In the genomic region with DNA sequence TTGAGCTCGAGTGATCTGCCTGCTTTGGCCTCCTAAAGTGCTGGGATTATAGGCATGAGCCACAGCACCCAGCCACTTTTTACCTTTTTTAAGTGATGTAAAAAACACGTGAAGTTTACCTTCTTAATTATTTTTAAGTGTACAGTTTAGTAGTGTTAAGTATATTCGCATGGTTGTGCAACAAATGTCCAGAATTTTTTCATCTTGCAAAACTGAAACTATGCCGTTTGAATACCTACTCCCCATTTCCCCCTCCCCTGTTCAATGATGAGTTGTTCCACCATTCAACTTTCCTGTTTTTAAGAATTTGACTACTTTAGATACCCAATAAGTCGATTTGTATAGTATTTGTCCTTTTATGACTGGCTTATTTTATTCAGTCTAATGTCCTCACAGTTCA, we compare ENCODE assay signal across 28 cellular contexts. TPM values are rescaled to one million over a fixed set of nuclear protein-coding genes. Genes with fewer than 3 reads are reported as not detected.
DNase-seq lines count a peak whose midpoint lies in the region; ATAC-seq and TF ChIP-seq lines count a peak whose summit lies in the region.
"Had no signal": no experiment of that assay in that cellular context is flagged by ENCODE, and none has a peak within 500 bp of the region (broad histone marks: within the 10 kb centered on the region; RNA-seq: fewer than 3 reads in every experiment).

No MANE protein-coding gene starts in this region.

- H4K20me1 ChIP-seq in BLaER1 treated with 17β-estradiol and CSF1 and Interleukin-3, amounts not matched to agents 10 nM and 100 nM = peaks cover 43 to 99% (median 82%) of the 10 kb centered on the region in 11 experiments

- H3K27me3 ChIP-seq in BLaER1 treated with 17β-estradiol and CSF1 and Interleukin-3, amounts not matched to agents 10 nM and 100 nM = no peaks in the 10 kb centered on the region
- no peaks in the 10 kb centered on the region for H3K27me3 ChIP-seq in ascending aorta
- H3K27me3 ChIP-seq in A673 (replicated peaks; ENCODE audit: insufficient read depth, low read depth, low read length, poor library complexity) = no peaks in the 10 kb centered on the region
- H3K27me3 ChIP-seq: heart right ventricle, ovary, tibial artery had no signal

- H3K4me2 ChIP-seq in BLaER1 treated with 17β-estradiol and CSF1 and Interleukin-3, amounts not matched to agents 10 nM and 100 nM = peak overlapping the region in 7 of 11 experiments; percentile 2 to 36 (median 16); a peak in 4 of 22 replicates

- H3K36me3 ChIP-seq in BLaER1 treated with 17β-estradiol and CSF1 and Interleukin-3, amounts not matched to agents 10 nM and 100 nM = peaks cover 33 to 78% (median 65%) of the 10 kb centered on the region in 11 experiments
- H3K36me3 ChIP-seq in ascending aorta (no peaks in the 10 kb centered on the region), A673 (ENCODE audit: insufficient read depth, low read length, poor library complexity, severe bottlenecking) (no peaks in the 10 kb centered on the region)
- H3K36me3 ChIP-seq: ovary had no signal

- no peak for TF ChIP-seq CTCF in AG10803 (conservative IDR thresholded peaks at IDR 0.05; ENCODE audit: low read length)
- no peak for TF ChIP-seq CTCF in ascending aorta (IDR thresholded peaks at IDR 0.05)
- no peak for TF ChIP-seq CTCF in A673 (conservative IDR thresholded peaks at IDR 0.05; ENCODE audit: low read depth, low read length)

- CTCF ChIA-PET in A673 (lab: Charles Lee) = no interaction called here

- DNase-seq in AG10803 (ENCODE audit: low read depth) (peak; percentile 25), MV-4-11 (lab: John Stamatoyannopoulos, UW) (peak; percentile 33), memory B cell (ENCODE audit: low spot score in 2 of 2) (no peak), RKO (ENCODE audit: low spot score) (no peak), ascending aorta (ENCODE audit: low spot score in 2 of 2) (no peak), Kasumi-1 (lab: John Stamatoyannopoulos, UW) (no peak), A673 (ENCODE audit: low spot score) (no peak)
- DNase-seq: activated B cell treated with CpG ODN at 0.5 μM for 24 hours; activated CD4-positive, alpha-beta T cell treated with anti-CD3 and anti-CD28 coated beads, Interleukin-2, amount 50 U/mL, for 48 hours; activated CD8-positive, alpha-beta memory T cell treated with anti-CD3 and anti-CD28 coated beads, Interleukin-2, amount 50 U/mL, for 4 hours; activated effector memory CD4-positive, alpha-beta T cell treated with anti-CD3 and anti-CD28 coated beads, Interleukin-2, amount 50 U/mL, for 16 hours; CD8-positive, alpha-beta memory T cell; DMS153; effector memory CD4-positive, alpha-beta T cell; erythroblast; foreskin fibroblast; heart right ventricle; natural killer cell; NCI-H1694 treated with DMSO at 0.1 percent for 48 hours; NCI-H2171 treated with DMSO at 0.1 percent for 48 hours; NCI-H526; ovary; stimulated activated CD4-positive, alpha-beta T cell treated with anti-CD3 and anti-CD28 coated beads, Interleukin-2, amount 100 ng/mL, for 48 hours; stimulated activated naive CD4-positive, alpha-beta T cell treated with Interleukin-2 at 50 U/mL for 16 hours; tibial artery had no signal

- H3K27ac Mint-ChIP-seq in memory B cell = peak overlapping the region; percentile 85
- H3K27ac Mint-ChIP-seq: activated B cell treated with CpG ODN at 0.5 μM for 24 hours had no signal

- peaks cover 0 to 53% (median 7%) of the 10 kb centered on the region in 10 experiments; a peak in 14 of 20 replicates for H3K4me1 ChIP-seq in BLaER1 treated with 17β-estradiol and CSF1 and Interleukin-3, amounts not matched to agents 10 nM and 100 nM
- H3K4me1 ChIP-seq in ascending aorta = no peaks in the 10 kb centered on the region
- H3K4me1 ChIP-seq in A673 (ENCODE audit: insufficient read depth, low read length, poor library complexity, severe bottlenecking) = peaks cover 23% of the 10 kb centered on the region

- H3K9me3 Mint-ChIP-seq in memory B cell = no peaks in the 10 kb centered on the region
- H3K9me3 Mint-ChIP-seq: activated B cell treated with CpG ODN at 0.5 μM for 24 hours; brain; CD8-positive, alpha-beta memory T cell; natural killer cell had no signal

- no peaks in the 10 kb centered on the region for H3K27me3 Mint-ChIP-seq in memory B cell
- H3K27me3 Mint-ChIP-seq: activated B cell treated with CpG ODN at 0.5 μM for 24 hours, brain had no signal

- H3K36me3 Mint-ChIP-seq in memory B cell = peaks cover 21% of the 10 kb centered on the region
- H3K36me3 Mint-ChIP-seq: natural killer cell had no signal

- intact Hi-C loops in ascending aorta (cut with DNase I) = loop anchor here (5.0 kb wide), 1 partner anchor 37 kb away; no protein-coding TSS in a partner anchor
- intact Hi-C loops in A673 (cut with micrococcal nuclease; ENCODE audit: unreplicated experiment) = no loop called here

- no peak overlapping the region for H3K27ac ChIP-seq in BLaER1 treated with 17β-estradiol and CSF1 and Interleukin-3, amounts not matched to agents 10 nM and 100 nM
- H3K27ac ChIP-seq in ascending aorta (no peak overlapping the region), A673 (ENCODE audit: low read depth, low read length, poor library complexity, severe bottlenecking) (no peak overlapping the region)
- H3K27ac ChIP-seq: heart right ventricle, ovary, SK-N-MC, tibial artery had no signal

- POLR2A ChIA-PET in A673 (lab: Charles Lee; ENCODE audit: low non-redundant PET) = no interaction called here

- H3K9me3 ChIP-seq in BLaER1 treated with 17β-estradiol and CSF1 and Interleukin-3, amounts not matched to agents 10 nM and 100 nM (replicated peaks in 1 of 11) = 0 out of 22 replicates have a peak, but pooled peaks cover 0 to 5% (median 0%) of the 10 kb centered on the region in 11 experiments
- no peaks in the 10 kb centered on the region for H3K9me3 ChIP-seq in ascending aorta
- H3K9me3 ChIP-seq in A673 (ENCODE audit: low read depth, low read length, poor library complexity, severe bottlenecking) = no peaks in the 10 kb centered on the region
- H3K9me3 ChIP-seq: heart right ventricle, ovary, tibial artery had no signal

- H3K4me1 Mint-ChIP-seq in memory B cell = peaks cover 31% of the 10 kb centered on the region

- peak overlapping the region; percentile 69 for H3K4me3 Mint-ChIP-seq in memory B cell
- H3K4me3 Mint-ChIP-seq: activated B cell treated with CpG ODN at 0.5 μM for 24 hours, brain, natural killer cell had no signal

- H3K4me3 ChIP-seq in AG10803 (ENCODE audit: low read length) = no peak overlapping the region
- H3K4me3 ChIP-seq in BLaER1 treated with 17β-estradiol and CSF1 and Interleukin-3, amounts not matched to agents 10 nM and 100 nM = no peak overlapping the region
- H3K4me3 ChIP-seq in ascending aorta = no peak overlapping the region
- no peak overlapping the region for H3K4me3 ChIP-seq in A673 (ENCODE audit: low read depth, low read length, poor library complexity, severe bottlenecking)
- H3K4me3 ChIP-seq: heart right ventricle, ovary, SK-N-MC, tibial artery had no signal

- ATAC-seq in memory B cell (ENCODE audit: low read depth) = peak; percentile 21
- ATAC-seq: heart right ventricle, natural killer cell had no signal

- H3K9ac ChIP-seq in BLaER1 treated with 17β-estradiol and CSF1 and Interleukin-3, amounts not matched to agents 10 nM and 100 nM = no peak overlapping the region

- no TSS peak for BruUV-seq in A673 (replicated peaks; lab: Mats Ljungman, UMichigan)

RNA-seq across cellular contexts. Expression of gene NRBF2, which starts 10.9 kb away (rescaled TPM):
- total RNA-seq in ascending aorta = 4.2 TPM
- total RNA-seq in A673 (2021) = 21.9 and 24.8 TPM in 2 replicates

Comparison
In these comparisons a context has a peak if more than half of its experiments do, and no peak if none do; other contexts are left out.
1. DNase-seq: peak in AG10803 (single experiment) and MV-4-11 (single experiment); none in memory B cell (0 of 2), RKO (single experiment), ascending aorta (0 of 2), Kasumi-1 (0 of 2) and A673 (single experiment).